In genomic region chr20:19940945-19941590, GRCh38 we compare ENCODE assay signal across 17 cellular contexts.
DNase-seq lines count a peak whose midpoint lies in the region; ATAC-seq and TF ChIP-seq lines count a peak whose summit lies in the region.
"Had no signal": no experiment of that assay in that cellular context is flagged by ENCODE, and none has a peak within 500 bp of the region (broad histone marks: within the 10 kb centered on the region; RNA-seq: fewer than 3 reads in every experiment).

No MANE protein-coding gene starts in this region.

- peak overlapping the region; percentile 34 for H3K27ac ChIP-seq in right cardiac atrium (ENCODE audit: low read length)
- H3K27ac ChIP-seq in right atrium auricular region = peak overlapping the region in 1 of 2 donors; percentile 38
- H3K27ac ChIP-seq in ascending aorta = peak overlapping the region; percentile 21 to 42
- H3K27ac ChIP-seq: uterus had no signal

- WGBS in right cardiac atrium = 68% methylated on average over 5 of the region's 5 CpGs

- H3K4me1 ChIP-seq in right cardiac atrium (ENCODE audit: control insufficient read depth, insufficient read depth, low read length) (peaks cover 24% of the 10 kb centered on the region), right atrium auricular region (peaks cover 0 to 74% of the 10 kb centered on the region in 2 donors), ascending aorta (peaks cover 13 to 19% of the 10 kb centered on the region in 2 donors)
- H3K4me1 ChIP-seq: uterus had no signal

- H3K9me3 Mint-ChIP-seq in activated T-helper 17 cell treated with anti-CD3 and anti-CD28 coated beads, Interleukin-2, amount 50 U/mL, for 72 hours = no peaks in the 10 kb centered on the region

- H3K36me3 ChIP-seq in right atrium auricular region = peaks cover 28% of the 10 kb centered on the region
- peaks cover 17 to 23% of the 10 kb centered on the region in 2 donors for H3K36me3 ChIP-seq in ascending aorta
- H3K36me3 ChIP-seq: uterus had no signal

- intact Hi-C loops in right cardiac atrium (cut with DNase I) = no loop called here
- intact Hi-C loops in ascending aorta (cut with DNase I) = loop anchor here (10.0 kb wide), 1 partner anchor 56 kb away; no protein-coding TSS in a partner anchor

- no peak overlapping the region for H3K27ac Mint-ChIP-seq in activated T-helper 17 cell treated with anti-CD3 and anti-CD28 coated beads, Interleukin-2, amount 50 U/mL, for 72 hours

- H3K4me3 Mint-ChIP-seq in activated T-helper 17 cell treated with anti-CD3 and anti-CD28 coated beads, Interleukin-2, amount 50 U/mL, for 72 hours = no peak overlapping the region

- H3K4me3 ChIP-seq in right cardiac atrium (ENCODE audit: low read length) (no peak overlapping the region), right atrium auricular region (no peak overlapping the region), ascending aorta (no peak overlapping the region)
- H3K4me3 ChIP-seq: uterus had no signal

- peak in 1 of 2 donors; percentile 5 for ATAC-seq in right cardiac atrium
- no peak for ATAC-seq in activated T-helper 17 cell treated with anti-CD3 and anti-CD28 coated beads, Interleukin-2, amount 50 U/mL, for 72 hours (replicated peaks)
- ATAC-seq: HCT116 had no signal

- peaks cover 29% of the 10 kb centered on the region for H3K4me1 Mint-ChIP-seq in activated T-helper 17 cell treated with anti-CD3 and anti-CD28 coated beads, Interleukin-2, amount 50 U/mL, for 72 hours

- H3K9me3 ChIP-seq in right cardiac atrium (ENCODE audit: control insufficient read depth, low read length) (no peaks in the 10 kb centered on the region), right atrium auricular region (no peaks in the 10 kb centered on the region), ascending aorta (no peaks in the 10 kb centered on the region)
- H3K9me3 ChIP-seq: Caco-2, uterus had no signal

- H3K27me3 Mint-ChIP-seq in activated T-helper 17 cell treated with anti-CD3 and anti-CD28 coated beads, Interleukin-2, amount 50 U/mL, for 72 hours = peaks cover 20% of the 10 kb centered on the region

- no peaks in the 10 kb centered on the region for H3K27me3 ChIP-seq in right cardiac atrium (ENCODE audit: control insufficient read depth, insufficient read depth)
- H3K27me3 ChIP-seq in right atrium auricular region = no peaks in the 10 kb centered on the region
- H3K27me3 ChIP-seq in ascending aorta = no peaks in the 10 kb centered on the region
- H3K27me3 ChIP-seq: uterus had no signal

- DNase-seq in right cardiac atrium (no peak), right atrium auricular region (ENCODE audit: low spot score) (no peak), ascending aorta (ENCODE audit: low spot score in 2 of 2) (no peak), myocyte (ENCODE audit: low read depth) (peak; percentile 87), DMS53 (lab: John Stamatoyannopoulos, UW) (no peak), SHP77 treated with DMSO at 0.1 percent for 48 hours (lab: John Stamatoyannopoulos, UW) (no peak)
- no peak for DNase-seq in activated CD4-positive, alpha-beta T cell treated with anti-CD3 and anti-CD28 coated beads, Interleukin-2, amount 50 U/mL, for 48 hours
- DNase-seq: activated T-cell treated with anti-CD3 and anti-CD28 coated beads, Interleukin-2, amount 50 U/mL, for 48 hours; Caco-2; effector memory CD4-positive, alpha-beta T cell; GF-D8; mesendoderm; NCI-H1417; NCI-H2227 treated with DMSO at 0.1 percent for 48 hours; uterus had no signal

- TF ChIP-seq CTCF in right atrium auricular region (IDR thresholded peaks at IDR 0.05) (no peak), ascending aorta (IDR thresholded peaks at IDR 0.05) (no peak)

- no peaks in the 10 kb centered on the region for H3K36me3 Mint-ChIP-seq in activated T-helper 17 cell treated with anti-CD3 and anti-CD28 coated beads, Interleukin-2, amount 50 U/mL, for 72 hours (ENCODE audit: low read depth)
